In genomic region chr1:67347688-67348472, GRCh38 we compare ENCODE assay signal across 8 cellular contexts. TPM values are rescaled to one million over a fixed set of nuclear protein-coding genes. Genes with fewer than 3 reads are reported as not detected.
A peak's percentile ranks its signal among the peaks of the same experiment; 100 is the strongest.
DNase-seq lines count a peak whose midpoint lies in the region; ATAC-seq and TF ChIP-seq lines count a peak whose summit lies in the region.

No MANE protein-coding gene starts in this region.

- no peaks in the 10 kb centered on the region for H3K27me3 Mint-ChIP-seq in activated T-cell treated with anti-CD3 and anti-CD28 coated beads, Interleukin-2, amount 50 U/mL, for 4 hours (ENCODE audit: low read depth)
- no peaks in the 10 kb centered on the region for H3K27me3 Mint-ChIP-seq in activated T-cell treated with anti-CD3 and anti-CD28 coated beads, Interleukin-2, amount 50 U/mL, for 24 hours

- intact Hi-C loops in posterior vena cava (cut with DNase I): loop anchor here (5.0 to 10.0 kb wide), 2 partner anchors 154 to 157 kb away; no protein-coding TSS in a partner anchor

- H3K9me3 Mint-ChIP-seq in activated T-cell treated with anti-CD3 and anti-CD28 coated beads, Interleukin-2, amount 50 U/mL, for 4 hours: no peaks in the 10 kb centered on the region
- no peaks in the 10 kb centered on the region for H3K9me3 Mint-ChIP-seq in activated T-cell treated with anti-CD3 and anti-CD28 coated beads, Interleukin-2, amount 50 U/mL, for 24 hours

- H3K4me3 Mint-ChIP-seq in activated T-cell treated with anti-CD3 and anti-CD28 coated beads, Interleukin-2, amount 50 U/mL, for 4 hours: no peak overlapping the region
- H3K4me3 Mint-ChIP-seq in activated T-cell treated with anti-CD3 and anti-CD28 coated beads, Interleukin-2, amount 50 U/mL, for 24 hours: no peak overlapping the region

- H2AFZ ChIP-seq in Karpas-422 (ENCODE audit: low read length): no peak overlapping the region

- no peak overlapping the region for H3K9ac ChIP-seq in Karpas-422 (ENCODE audit: low read length)

- TF ChIP-seq CTCF in epithelial cell of esophagus (IDR thresholded peaks at IDR 0.05; ENCODE audit: insufficient read depth, low read depth, low read length, missing control alignments): peak; percentile 86

- peak; percentile 9 for DNase-seq in activated T-cell treated with anti-CD3 and anti-CD28 coated beads, Interleukin-2, amount 50 U/mL, for 4 hours
- DNase-seq in activated T-cell treated with anti-CD3 and anti-CD28 coated beads, Interleukin-2, amount 50 U/mL, for 24 hours: no peak
- DNase-seq in Karpas-422 (peak; percentile 65), RPMI7951 (ENCODE audit: low read depth) (peak; percentile 57), epithelial cell of esophagus (ENCODE audit: low read depth) (peak; percentile 96), midbrain (lab: John Stamatoyannopoulos, UW) (peak; percentile 51), posterior vena cava (ENCODE audit: low spot score) (no peak)

- H3K4me1 ChIP-seq in Karpas-422 (ENCODE audit: low read length): no peaks in the 10 kb centered on the region

- peaks cover 25% of the 10 kb centered on the region for H3K36me3 Mint-ChIP-seq in activated T-cell treated with anti-CD3 and anti-CD28 coated beads, Interleukin-2, amount 50 U/mL, for 4 hours (ENCODE audit: insufficient read depth)
- peaks cover 92% of the 10 kb centered on the region for H3K36me3 Mint-ChIP-seq in activated T-cell treated with anti-CD3 and anti-CD28 coated beads, Interleukin-2, amount 50 U/mL, for 24 hours (ENCODE audit: low read depth)

- peaks cover 24% of the 10 kb centered on the region for H4K20me1 ChIP-seq in Karpas-422 (ENCODE audit: insufficient read depth, low read depth, low read length)

- H3K27me3 ChIP-seq in Karpas-422 (ENCODE audit: low read length): no peaks in the 10 kb centered on the region

- H3K9me2 ChIP-seq in Karpas-422 (replicated peaks; ENCODE audit: insufficient read depth, low read length): no peaks in the 10 kb centered on the region

- H3K36me3 ChIP-seq in Karpas-422 (ENCODE audit: insufficient read depth, low read length): no peaks in the 10 kb centered on the region

- H3K4me3 ChIP-seq in Karpas-422 (ENCODE audit: low read length): no peak overlapping the region
- H3K4me3 ChIP-seq in epithelial cell of esophagus (ENCODE audit: low read length): peak overlapping the region; percentile 22

- no peak overlapping the region for H3K27ac ChIP-seq in Karpas-422 (ENCODE audit: low read length)

- peaks cover 19% of the 10 kb centered on the region for H3K4me1 Mint-ChIP-seq in activated T-cell treated with anti-CD3 and anti-CD28 coated beads, Interleukin-2, amount 50 U/mL, for 4 hours (ENCODE audit: low read depth)
- peaks cover 33% of the 10 kb centered on the region for H3K4me1 Mint-ChIP-seq in activated T-cell treated with anti-CD3 and anti-CD28 coated beads, Interleukin-2, amount 50 U/mL, for 24 hours (ENCODE audit: low read depth)

- ATAC-seq in activated T-cell treated with anti-CD3 and anti-CD28 coated beads, Interleukin-2, amount 50 U/mL, for 4 hours: no peak
- ATAC-seq in HG03280 (IDR thresholded peaks at IDR 0.05; ENCODE audit: unreplicated experiment): no peak

- no peaks in the 10 kb centered on the region for H3K9me3 ChIP-seq in Karpas-422 (ENCODE audit: low read length)

- H3K27ac Mint-ChIP-seq in activated T-cell treated with anti-CD3 and anti-CD28 coated beads, Interleukin-2, amount 50 U/mL, for 24 hours: no peak overlapping the region

- no peaks in the 10 kb centered on the region for H3K79me2 ChIP-seq in Karpas-422 (ENCODE audit: low read length)

- no peak overlapping the region for H3K4me2 ChIP-seq in Karpas-422 (ENCODE audit: low read depth, low read length, poor library complexity, severe bottlenecking)

RNA-seq across cellular contexts. Expression of gene IL12RB2, which starts 40.2 kb away (rescaled TPM):
- 10 to 100 TPM; 75.9 to 87.4 (median 81.2) TPM for total RNA-seq in activated T-cell treated with anti-CD3 and anti-CD28 coated beads, Interleukin-2, amount 50 U/mL, for 4 hours
- not detected in 2 replicates for total RNA-seq in Karpas-422 (2014; rRNA removed; shearing (Covaris generic); ENCODE audit: low replicate concordance)
- total RNA-seq in RPMI7951 (2014; rRNA removed; shearing (Covaris generic)): 0.10 TPM in 1 of 2 replicates, not detected in the other
- 1 to 10 TPM; 1.1 to 2.8 TPM for total RNA-seq in posterior vena cava

Comparison
In these comparisons a context has a peak if more than half of its experiments do, and no peak if none do; other contexts are left out.
1. DNase-seq: peak in activated T-cell treated with anti-CD3 and anti-CD28 coated beads, Interleukin-2, amount 50 U/mL, for 4 hours (single experiment), Karpas-422 (single experiment), RPMI7951 (single experiment), epithelial cell of esophagus (single experiment) and midbrain (single experiment); none in activated T-cell treated with anti-CD3 and anti-CD28 coated beads, Interleukin-2, amount 50 U/mL, for 24 hours (single experiment) and posterior vena cava (single experiment).
2. RNA of gene IL12RB2, which starts 40.2 kb away (total RNA-seq): 75.9 to 87.4 TPM in activated T-cell treated with anti-CD3 and anti-CD28 coated beads, Interleukin-2, amount 50 U/mL, for 4 hours; 1.1 to 2.8 TPM in posterior vena cava, not detected in Karpas-422 and 0.10 TPM in RPMI7951; every median in the first group is over 10 times any median in the second.